Comparison of ENCODE assay signal across 11 cellular contexts in the genomic region with DNA sequence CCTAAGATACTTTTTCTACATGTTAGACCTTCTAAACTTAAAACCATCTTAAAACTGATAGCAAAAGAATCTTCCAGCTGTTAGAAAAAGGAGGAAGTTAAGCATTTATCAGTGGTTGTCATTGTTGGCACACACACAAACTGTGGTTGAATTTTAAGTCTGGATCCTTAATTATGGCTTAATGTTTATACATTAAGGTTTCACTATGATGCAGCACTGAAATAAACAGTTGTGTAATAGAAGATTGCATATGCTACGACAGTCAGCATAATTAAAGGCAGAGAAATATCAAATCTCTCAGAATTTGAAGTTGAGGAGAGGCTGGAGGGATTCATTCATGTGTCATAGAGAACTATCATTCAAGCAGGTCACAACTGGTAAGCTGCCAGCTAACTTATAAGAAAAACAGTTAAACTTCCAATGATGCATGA. TPM values are rescaled to one million over a fixed set of nuclear protein-coding genes. Genes with fewer than 3 reads are reported as not detected.
DNase-seq lines count a peak whose midpoint lies in the region; ATAC-seq and TF ChIP-seq lines count a peak whose summit lies in the region.
"Had no signal": no experiment of that assay in that cellular context is flagged by ENCODE, and none has a peak within 500 bp of the region (broad histone marks: within the 10 kb centered on the region; RNA-seq: fewer than 3 reads in every experiment).

No MANE protein-coding gene starts in this region.

- no peak for TF ChIP-seq CTCF in foreskin fibroblast (IDR thresholded peaks at IDR 0.05; ENCODE audit: low read depth, low read length)

- no peak for ATAC-seq in GM21529 (IDR thresholded peaks at IDR 0.05; ENCODE audit: unreplicated experiment)

- H3K4me3 ChIP-seq in foreskin fibroblast (ENCODE audit: low read depth in 1 of 2, low read length in 2 of 2): no peak overlapping the region
- H3K4me3 ChIP-seq: psoas muscle had no signal

- DNase-seq in AG08395 (ENCODE audit: low spot score): peak; percentile 10
- peak; percentile 86 for DNase-seq in HCEC 1CT
- DNase-seq in SIG-M5 treated with dmso at 0.1 percent for 504 hours (lab: John Stamatoyannopoulos, UW; ENCODE audit: unreplicated experiment): peak; percentile 55
- DNase-seq in foreskin fibroblast: peak; percentile 83 to 88
- no peak for DNase-seq in iPS-NIHi7 (ENCODE audit: extremely low spot score)
- DNase-seq in NAMALWA (ENCODE audit: low spot score): no peak
- no peak for DNase-seq in dermis blood vessel endothelial cell
- DNase-seq: NCI-H1105 treated with DMSO at 0.1 percent for 48 hours, psoas muscle, SHP77 had no signal

RNA-seq across cellular contexts. Expression of gene ADGRA3, which starts 32.3 kb away (rescaled TPM):
- total RNA-seq in dermis blood vessel endothelial cell: 11.7 and 15.2 TPM in 2 replicates

Comparison
In these comparisons a context has a peak if more than half of its experiments do, and no peak if none do; other contexts are left out.
1. DNase-seq: peak in AG08395 (single experiment), HCEC 1CT (single experiment), SIG-M5 treated with dmso at 0.1 percent for 504 hours (single experiment) and foreskin fibroblast (2 of 2); none in iPS-NIHi7 (single experiment), NAMALWA (single experiment) and dermis blood vessel endothelial cell (single experiment).